Comparison of ENCODE assay signal across 20 cellular contexts in genomic region chr7:36406156-36406555, GRCh38. TPM values are rescaled to one million over a fixed set of nuclear protein-coding genes. Genes with fewer than 3 reads are reported as not detected.
DNase-seq lines count a peak whose midpoint lies in the region; TF ChIP-seq lines count a peak whose summit lies in the region.
"Had no signal": no experiment of that assay in that cellular context is flagged by ENCODE, and none has a peak within 500 bp of the region (broad histone marks: within the 10 kb centered on the region; RNA-seq: fewer than 3 reads in every experiment).

No MANE protein-coding gene starts in this region.

- DNase-seq in C1 segment of cervical spinal cord (lab: John Stamatoyannopoulos, UW) = peak in 11 of 14 donors; percentile 11 to 86 (median 46)
- DNase-seq in NT2/D1 (ENCODE audit: low read depth, low spot score) = peak; percentile 84
- peak; percentile 59 for DNase-seq in endodermal cell
- peak; percentile 17 for DNase-seq in mesendoderm
- DNase-seq in activated CD4-positive, alpha-beta T cell treated with anti-CD3 and anti-CD28 coated beads, Interleukin-2, amount 50 U/mL, for 4 hours = no peak
- DNase-seq in GM13976 (ENCODE audit: low spot score) = no peak
- DNase-seq in WERI-Rb-1 = no peak
- DNase-seq in NK-92 treated with Interleukin-12 subunit alpha and Interleukin-12 subunit beta, amount 100 ng/mL, for 24 hours (lab: John Stamatoyannopoulos, UW) = no peak
- DNase-seq: ACHN; activated CD4-positive, alpha-beta T cell treated with anti-CD3 and anti-CD28 coated beads for 1 hour; activated gamma-delta T cell; CD4-positive, alpha-beta T cell; effector memory CD4-positive, alpha-beta T cell; Karpas-422; lower lobe of right lung; NCI-H1436 treated with DMSO at 0.1 percent for 48 hours; NCI-H2227 treated with DMSO at 0.1 percent for 48 hours; nephron progenitor cell; right cardiac atrium; SJCRH30 had no signal

- H3K27ac Mint-ChIP-seq in endodermal cell = peak overlapping the region; percentile 64
- H3K27ac Mint-ChIP-seq: CD4-positive, alpha-beta T cell; nephron progenitor cell had no signal

- no peak overlapping the region for H2BK5ac ChIP-seq in mesendoderm (ENCODE audit: low read length)

- H2BK15ac ChIP-seq in mesendoderm (replicated peaks; ENCODE audit: low read depth) = no peak overlapping the region

- H3K27ac ChIP-seq in endodermal cell (ENCODE audit: low read depth, low read length) (no peak overlapping the region), mesendoderm (ENCODE audit: low read depth, low read length) (no peak overlapping the region), WERI-Rb-1 (no peak overlapping the region)
- H3K27ac ChIP-seq: lower lobe of right lung, SJCRH30 had no signal

- H3K36me3 Mint-ChIP-seq in endodermal cell (ENCODE audit: low read depth) = peaks cover 32% of the 10 kb centered on the region

- no peak overlapping the region for H3K4me2 ChIP-seq in mesendoderm (ENCODE audit: low read length)

- no peak overlapping the region for H3K4me3 Mint-ChIP-seq in endodermal cell
- H3K4me3 Mint-ChIP-seq: CD4-positive, alpha-beta T cell; nephron progenitor cell had no signal

- H3K79me1 ChIP-seq in mesendoderm (ENCODE audit: low read length) = peaks cover 5% of the 10 kb centered on the region

- H3K9ac ChIP-seq in NT2/D1 (ENCODE audit: insufficient read length, low read depth) = no peak overlapping the region
- no peak overlapping the region for H3K9ac ChIP-seq in endodermal cell (ENCODE audit: extremely low read depth, low read length, poor library complexity, severe bottlenecking)
- H3K9ac ChIP-seq in mesendoderm (ENCODE audit: low read length) = no peak overlapping the region

- in situ Hi-C loops in GM13976 (cut with MboI; ENCODE audit: low sequenced_read_pairs, unreplicated experiment) = no loop called here

- H3K27me3 ChIP-seq in NT2/D1 (ENCODE audit: insufficient read depth, insufficient read length) = no peaks in the 10 kb centered on the region
- H3K27me3 ChIP-seq in endodermal cell (ENCODE audit: control insufficient read depth, insufficient read depth, low read length, poor library complexity, severe bottlenecking) = no peaks in the 10 kb centered on the region
- no peaks in the 10 kb centered on the region for H3K27me3 ChIP-seq in mesendoderm (ENCODE audit: insufficient read depth, low read length, poor library complexity)
- H3K27me3 ChIP-seq in WERI-Rb-1 (ENCODE audit: insufficient read depth, low read depth, severe bottlenecking) = no peaks in the 10 kb centered on the region
- H3K27me3 ChIP-seq: SJCRH30 had no signal

- no peaks in the 10 kb centered on the region for H3K4me1 Mint-ChIP-seq in endodermal cell

- H3K9me3 ChIP-seq in NT2/D1 (ENCODE audit: insufficient read depth, low read length) (no peaks in the 10 kb centered on the region), endodermal cell (ENCODE audit: control insufficient read depth, low read length) (no peaks in the 10 kb centered on the region), WERI-Rb-1 (ENCODE audit: severe bottlenecking) (no peaks in the 10 kb centered on the region)
- H3K9me3 ChIP-seq: lower lobe of right lung, SJCRH30 had no signal

- H3K4me3 ChIP-seq in NT2/D1 (ENCODE audit: insufficient read length, low read depth) (no peak overlapping the region), endodermal cell (ENCODE audit: low read length) (no peak overlapping the region), mesendoderm (ENCODE audit: low read length) (no peak overlapping the region), WERI-Rb-1 (ENCODE audit: low read depth, low read length) (no peak overlapping the region)
- H3K4me3 ChIP-seq: lower lobe of right lung, SJCRH30 had no signal

- H4K8ac ChIP-seq in mesendoderm (ENCODE audit: low read depth, low read length) = no peak overlapping the region

- no peak overlapping the region for H3K18ac ChIP-seq in mesendoderm (ENCODE audit: low read length)

- H3K27me3 Mint-ChIP-seq in endodermal cell (ENCODE audit: insufficient read depth) = no peaks in the 10 kb centered on the region
- H3K27me3 Mint-ChIP-seq: CD4-positive, alpha-beta T cell had no signal

- no peak overlapping the region for H4K5ac ChIP-seq in mesendoderm (ENCODE audit: low read length)

- no peak overlapping the region for H3K23ac ChIP-seq in mesendoderm (ENCODE audit: low read length)

- no peaks in the 10 kb centered on the region for H3K79me2 ChIP-seq in mesendoderm (ENCODE audit: control insufficient read depth, insufficient read depth, low read length)

- no peaks in the 10 kb centered on the region for H3K9me3 Mint-ChIP-seq in endodermal cell
- H3K9me3 Mint-ChIP-seq: CD4-positive, alpha-beta T cell; nephron progenitor cell had no signal

- H3K36me3 ChIP-seq in NT2/D1 (ENCODE audit: insufficient read depth, insufficient read length, low read length) (peaks cover 88% of the 10 kb centered on the region), endodermal cell (ENCODE audit: control insufficient read depth, insufficient read depth, low read length) (peaks cover 83% of the 10 kb centered on the region), mesendoderm (ENCODE audit: control insufficient read depth, insufficient read depth, low read length) (peaks cover 8% of the 10 kb centered on the region), WERI-Rb-1 (peaks cover 85% of the 10 kb centered on the region)
- H3K36me3 ChIP-seq: lower lobe of right lung had no signal

- no peak for TF ChIP-seq CTCF in endodermal cell (conservative IDR thresholded peaks at IDR 0.05)
- no peak for TF ChIP-seq CTCF in GM13976 (IDR thresholded peaks at IDR 0.05; ENCODE audit: borderline replicate concordance, control extremely low read depth, extremely low read depth, insufficient read depth, missing control alignments)
- TF ChIP-seq CTCF in WERI-Rb-1 (IDR thresholded peaks at IDR 0.05; ENCODE audit: low read depth, low read length) = no peak

- no peak overlapping the region for H3K56ac ChIP-seq in mesendoderm (ENCODE audit: low read length)

- H3K4me1 ChIP-seq in NT2/D1 (ENCODE audit: insufficient read depth, insufficient read length) = peaks cover 4% of the 10 kb centered on the region
- no peaks in the 10 kb centered on the region for H3K4me1 ChIP-seq in endodermal cell (ENCODE audit: control insufficient read depth, insufficient read depth, low read length)
- H3K4me1 ChIP-seq in mesendoderm (ENCODE audit: control insufficient read depth, low read depth, low read length) = no peaks in the 10 kb centered on the region
- H3K4me1 ChIP-seq: lower lobe of right lung, SJCRH30 had no signal

- H3K4ac ChIP-seq in mesendoderm (ENCODE audit: low read depth, low read length) = no peak overlapping the region

- H2AK5ac ChIP-seq in mesendoderm (ENCODE audit: low read length) = no peak overlapping the region

- WGBS in endodermal cell (ENCODE audit: insufficient coverage in 1 of 2, insufficient read length in 1 of 2), 2 experiments = 81 to 92% methylated on average over 5 of the region's 5 CpGs
- WGBS in mesendoderm (ENCODE audit: extremely low coverage, insufficient coverage, low lambda C conversion rate) = no CpG with 5 or more reads among the region's 5 CpGs

- H2BK120ac ChIP-seq in mesendoderm (ENCODE audit: low read depth, low read length) = no peak overlapping the region

RNA-seq across cellular contexts. Expression of gene ANLN, which starts 16.5 kb away (rescaled TPM):
- 100 to 1,000 TPM in 1 of 2 donors, 10 to 100 TPM in 1; 78.6 to 138 TPM for total RNA-seq in endodermal cell
- polyA plus RNA-seq in endodermal cell (2013, experiment 1 of 2) = 70.6 TPM
- 77.8 TPM for polyA plus RNA-seq in endodermal cell (2013, experiment 2 of 2)
- 108 TPM for polyA plus RNA-seq in mesendoderm (2013, experiment 1 of 2)
- 106 TPM for polyA plus RNA-seq in mesendoderm (2013, experiment 2 of 2)

Comparison
In these comparisons a context has a peak if more than half of its experiments do, and no peak if none do; other contexts are left out.
1. DNase-seq: peak in C1 segment of cervical spinal cord (11 of 14), NT2/D1 (single experiment), endodermal cell (single experiment) and mesendoderm (single experiment); none in activated CD4-positive, alpha-beta T cell treated with anti-CD3 and anti-CD28 coated beads, Interleukin-2, amount 50 U/mL, for 4 hours (0 of 2), GM13976 (single experiment), WERI-Rb-1 (single experiment) and NK-92 treated with Interleukin-12 subunit alpha and Interleukin-12 subunit beta, amount 100 ng/mL, for 24 hours (single experiment).